In the genomic region with DNA sequence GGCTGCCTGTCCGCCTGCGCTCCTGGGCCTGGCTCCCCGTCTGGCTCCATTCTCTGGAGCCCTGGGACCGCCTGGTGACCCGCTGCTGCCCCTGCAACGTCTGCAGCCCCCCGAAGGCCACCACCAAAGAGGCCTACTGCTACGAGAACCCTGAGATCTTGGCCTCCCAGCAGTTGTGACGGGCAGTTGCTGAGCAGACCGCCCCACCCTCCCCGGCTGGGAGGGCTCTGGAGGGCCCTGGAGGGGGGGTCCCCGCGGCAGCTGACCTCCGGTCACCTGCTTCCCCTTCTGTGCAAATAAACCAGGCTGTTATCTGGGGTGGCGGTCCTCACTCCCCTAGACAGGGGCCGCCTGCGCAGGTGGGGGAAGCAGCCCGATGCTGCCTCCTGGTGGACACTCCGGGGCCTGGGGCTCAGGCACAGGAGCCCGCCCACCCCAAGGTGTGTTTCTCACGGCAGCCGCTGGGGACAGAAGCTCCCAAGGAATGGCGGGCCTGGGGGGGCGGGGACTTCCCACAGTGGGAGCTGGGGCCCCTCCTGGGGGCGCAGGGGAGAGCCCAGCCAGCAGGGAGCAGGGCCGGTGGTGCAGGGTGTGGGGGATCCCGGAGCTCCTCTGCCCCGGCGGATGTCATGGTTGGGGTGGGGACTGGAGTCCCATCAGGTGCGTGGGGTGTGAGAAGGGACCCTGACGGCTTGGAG, we compare ENCODE assay signal across 9 cellular contexts. TPM values are rescaled to one million over a fixed set of nuclear protein-coding genes. Genes with fewer than 3 reads are reported as not detected.
A peak's percentile ranks its signal among the peaks of the same experiment; 100 is the strongest.
DNase-seq lines count a peak whose midpoint lies in the region; ATAC-seq lines count a peak whose summit lies in the region.
"Had no signal": no experiment of that assay in that cellular context is flagged by ENCODE, and none has a peak within 500 bp of the region (broad histone marks: within the 10 kb centered on the region; RNA-seq: fewer than 3 reads in every experiment).

No MANE protein-coding gene starts in this region.

- H3K23ac ChIP-seq in mesenchymal stem cell (ENCODE audit: low read length in 2 of 2), result no peak overlapping the region

- DNase-seq in DMS 273 (lab: John Stamatoyannopoulos, UW; ENCODE audit: unreplicated experiment) (peak; percentile 92), NCI-H82 treated with DMSO at 0.1 percent for 48 hours (lab: John Stamatoyannopoulos, UW; ENCODE audit: unreplicated experiment) (peak; percentile 69), ecto neural progenitor cell (ENCODE audit: low spot score) (peak; percentile 93), mesenchymal stem cell (peak; percentile 83)
- peak; percentile 91 for DNase-seq in activated CD4-positive, alpha-beta memory T cell treated with anti-CD3 and anti-CD28 coated beads, Interleukin-2, amount 10 ng/mL, durations not matched to agents 7 days and 5 days
- DNase-seq in stimulated activated CD8-positive, alpha-beta memory T cell treated with anti-CD3 and anti-CD28 coated beads, Interleukin-12 subunit alpha, Interleukin-12 subunit beta, amount 100 ng/mL, for 4 hours (ENCODE audit: low read depth), result peak; percentile 79

- peak overlapping the region in 1 of 2 experiments; percentile 85 for H2BK12ac ChIP-seq in mesenchymal stem cell (ENCODE audit: low read length in 2 of 2)

- peak; percentile 19 for ATAC-seq in HG03432 (IDR thresholded peaks at IDR 0.05; ENCODE audit: unreplicated experiment)
- ATAC-seq in GM21526 (IDR thresholded peaks at IDR 0.05; ENCODE audit: low FRiP score, unreplicated experiment), result no peak

- peak overlapping the region; percentile 57 for H2AFZ ChIP-seq in mesenchymal stem cell (ENCODE audit: low read depth, low read length)

- H3K27ac ChIP-seq in mesenchymal stem cell (ENCODE audit: low read length, poor library complexity, severe bottlenecking), result no peak overlapping the region

- H3K27me3 ChIP-seq in mesenchymal stem cell (ENCODE audit: control insufficient read depth in 1 of 2, insufficient read depth in 1 of 2, low read length in 2 of 2), result peaks cover 0 to 38% of the 10 kb centered on the region in 2 experiments

- H3K18ac ChIP-seq in mesenchymal stem cell (ENCODE audit: low read depth in 1 of 2, low read length in 2 of 2), result peak overlapping the region in 1 of 2 experiments; percentile 89

- no peak overlapping the region for H2AK5ac ChIP-seq in mesenchymal stem cell (ENCODE audit: low read length, severe bottlenecking)

- H3K14ac ChIP-seq in mesenchymal stem cell (ENCODE audit: low read length in 2 of 2), result no peak overlapping the region

- H3K4me1 ChIP-seq in mesenchymal stem cell (ENCODE audit: control insufficient read depth, insufficient read depth, low read depth, low read length), result peaks cover 34% of the 10 kb centered on the region

- H2BK120ac ChIP-seq in mesenchymal stem cell (ENCODE audit: low read depth, low read length), result no peak overlapping the region

- POLR2A ChIA-PET in activated CD4-positive, alpha-beta memory T cell treated with anti-CD3 and anti-CD28 coated beads, Interleukin-2, amount 10 ng/mL, durations not matched to agents 7 days and 5 days (lab: Charles Lee), result interaction anchor here (0.8 to 10.4 kb wide), 11 partner anchors 11 to 206 kb away, joined by 3 to 251 read pairs (median 5); partner anchors contain the start of genes CYSRT1, MAN1B1, NELFB and STPG3

- peak overlapping the region in 1 of 2 experiments; percentile 21 for H3K4me3 ChIP-seq in mesenchymal stem cell (ENCODE audit: insufficient read depth in 1 of 2, low read depth in 1 of 2, low read length in 2 of 2)

- WGBS in mesenchymal stem cell, result 23% methylated on average over 29 of the region's 31 CpGs

- H3K9me3 ChIP-seq in mesenchymal stem cell (ENCODE audit: control insufficient read depth, low read length), result no peaks in the 10 kb centered on the region

- CTCF ChIA-PET in activated CD4-positive, alpha-beta memory T cell treated with anti-CD3 and anti-CD28 coated beads, Interleukin-2, amount 10 ng/mL, durations not matched to agents 7 days and 5 days (lab: Charles Lee), result interaction anchor here (0.5 to 2.2 kb wide), 38 partner anchors 10 to 756 kb away, joined by 3 to 21 read pairs (median 4); partner anchors contain the start of genes ABCA2, AJM1, CYSRT1 and EHMT1

- H3K4ac ChIP-seq in mesenchymal stem cell (ENCODE audit: low read depth in 1 of 2, low read length in 2 of 2), result peak overlapping the region in 1 of 2 experiments; percentile 42

- no peak overlapping the region for H3K9ac ChIP-seq in mesenchymal stem cell (ENCODE audit: low read length)

- no peak overlapping the region for H2BK15ac ChIP-seq in mesenchymal stem cell (ENCODE audit: low read depth, poor library complexity, severe bottlenecking)

- H3K36me3 Mint-ChIP-seq in activated CD4-positive, alpha-beta memory T cell treated with anti-CD3 and anti-CD28 coated beads, Interleukin-2, amount 10 ng/mL, durations not matched to agents 7 days and 5 days (ENCODE audit: low read depth), result peaks cover 4% of the 10 kb centered on the region
- H3K36me3 Mint-ChIP-seq: activated naive CD8-positive, alpha-beta T cell had no signal

- peaks cover 21% of the 10 kb centered on the region for H3K79me1 ChIP-seq in mesenchymal stem cell (replicated peaks; ENCODE audit: low read length, poor library complexity, severe bottlenecking)

- peak overlapping the region; percentile 52 for H4K8ac ChIP-seq in mesenchymal stem cell (ENCODE audit: low read length)

- H4K91ac ChIP-seq in mesenchymal stem cell (ENCODE audit: low read length), result peak overlapping the region; percentile 74

- H3K36me3 ChIP-seq in mesenchymal stem cell (ENCODE audit: control insufficient read depth in 1 of 2, insufficient read depth in 2 of 2, low read depth in 1 of 2, low read length in 2 of 2), result peaks cover 0 to 3% of the 10 kb centered on the region in 2 experiments

- H3K4me3 Mint-ChIP-seq in activated CD4-positive, alpha-beta memory T cell treated with anti-CD3 and anti-CD28 coated beads, Interleukin-2, amount 10 ng/mL, durations not matched to agents 7 days and 5 days, result no peak overlapping the region
- H3K4me3 Mint-ChIP-seq: activated naive CD8-positive, alpha-beta T cell had no signal

- H3K27me3 Mint-ChIP-seq in activated CD4-positive, alpha-beta memory T cell treated with anti-CD3 and anti-CD28 coated beads, Interleukin-2, amount 10 ng/mL, durations not matched to agents 7 days and 5 days, result no peaks in the 10 kb centered on the region
- H3K27me3 Mint-ChIP-seq: activated naive CD8-positive, alpha-beta T cell had no signal

- no peak overlapping the region for H3K27ac Mint-ChIP-seq in activated CD4-positive, alpha-beta memory T cell treated with anti-CD3 and anti-CD28 coated beads, Interleukin-2, amount 10 ng/mL, durations not matched to agents 7 days and 5 days
- H3K27ac Mint-ChIP-seq: activated naive CD8-positive, alpha-beta T cell had no signal

- no peaks in the 10 kb centered on the region for H3K9me3 Mint-ChIP-seq in activated CD4-positive, alpha-beta memory T cell treated with anti-CD3 and anti-CD28 coated beads, Interleukin-2, amount 10 ng/mL, durations not matched to agents 7 days and 5 days

- no peak overlapping the region for H2BK5ac ChIP-seq in mesenchymal stem cell (ENCODE audit: low read depth, low read length, poor library complexity, severe bottlenecking)

- H3K4me1 Mint-ChIP-seq in activated CD4-positive, alpha-beta memory T cell treated with anti-CD3 and anti-CD28 coated beads, Interleukin-2, amount 10 ng/mL, durations not matched to agents 7 days and 5 days, result peaks cover 25% of the 10 kb centered on the region

- H3K4me2 ChIP-seq in mesenchymal stem cell (ENCODE audit: low read length, poor library complexity, severe bottlenecking), result peak overlapping the region; percentile 49

RNA-seq across cellular contexts. Expression of gene TUBB4B, which starts 4.7 kb away (rescaled TPM):
- total RNA-seq in activated CD4-positive, alpha-beta memory T cell treated with anti-CD3 and anti-CD28 coated beads, Interleukin-2, amount 10 ng/mL, durations not matched to agents 7 days and 5 days, result 100 to 1,000 TPM; 314 to 319 TPM
- polyA plus RNA-seq in mesenchymal stem cell (2013, experiment 1 of 2), result 181 TPM
- 181 TPM for polyA plus RNA-seq in mesenchymal stem cell (2013, experiment 2 of 2)

RNA-seq across cellular contexts. Expression of gene SLC34A3, which starts 5.7 kb away (rescaled TPM):
- not detected for total RNA-seq in activated CD4-positive, alpha-beta memory T cell treated with anti-CD3 and anti-CD28 coated beads, Interleukin-2, amount 10 ng/mL, durations not matched to agents 7 days and 5 days
- not detected for polyA plus RNA-seq in mesenchymal stem cell (2013, experiment 1 of 2)
- not detected for polyA plus RNA-seq in mesenchymal stem cell (2013, experiment 2 of 2)

RNA-seq across cellular contexts. Expression of gene RNF224, which starts 9.1 kb away (rescaled TPM):
- under 1 TPM in 1 of 2 experiments, not detected in 1; 0.20 TPM for total RNA-seq in activated CD4-positive, alpha-beta memory T cell treated with anti-CD3 and anti-CD28 coated beads, Interleukin-2, amount 10 ng/mL, durations not matched to agents 7 days and 5 days
- polyA plus RNA-seq in mesenchymal stem cell (2013, experiment 1 of 2), result not detected
- not detected for polyA plus RNA-seq in mesenchymal stem cell (2013, experiment 2 of 2)

RNA-seq across cellular contexts. Expression of gene CYSRT1, which starts 11.4 kb away (rescaled TPM):
- under 1 TPM; 0.86 to 0.93 TPM for total RNA-seq in activated CD4-positive, alpha-beta memory T cell treated with anti-CD3 and anti-CD28 coated beads, Interleukin-2, amount 10 ng/mL, durations not matched to agents 7 days and 5 days
- polyA plus RNA-seq in mesenchymal stem cell (2013, experiment 1 of 2), result 0.55 TPM
- 0.60 TPM for polyA plus RNA-seq in mesenchymal stem cell (2013, experiment 2 of 2)

RNA-seq across cellular contexts. Expression of gene RNF208, which starts 14.3 kb away (rescaled TPM):
- total RNA-seq in activated CD4-positive, alpha-beta memory T cell treated with anti-CD3 and anti-CD28 coated beads, Interleukin-2, amount 10 ng/mL, durations not matched to agents 7 days and 5 days, result 1 to 10 TPM; 2.2 to 2.5 TPM
- polyA plus RNA-seq in mesenchymal stem cell (2013, experiment 1 of 2), result 3.8 TPM
- polyA plus RNA-seq in mesenchymal stem cell (2013, experiment 2 of 2), result 3.8 TPM
